In genomic region chr2:85830645-85831044, GRCh38 we compare ENCODE assay signal across 17 cellular contexts. TPM values are rescaled to one million over a fixed set of nuclear protein-coding genes. Genes with fewer than 3 reads are reported as not detected.
A peak's percentile ranks its signal among the peaks of the same experiment; 100 is the strongest.
DNase-seq lines count a peak whose midpoint lies in the region; ATAC-seq and TF ChIP-seq lines count a peak whose summit lies in the region.
"Had no signal": no experiment of that assay in that cellular context is flagged by ENCODE, and none has a peak within 500 bp of the region (broad histone marks: within the 10 kb centered on the region; RNA-seq: fewer than 3 reads in every experiment).

No MANE protein-coding gene starts in this region.

- POLR2A ChIA-PET in A673 (lab: Charles Lee; ENCODE audit: low non-redundant PET): no interaction called here

- no peak overlapping the region for H2AFZ ChIP-seq in OCI-LY1 (ENCODE audit: low read length)

- H3K36me3 ChIP-seq in A673 (ENCODE audit: insufficient read depth, low read length, poor library complexity, severe bottlenecking): no peaks in the 10 kb centered on the region
- H3K36me3 ChIP-seq in OCI-LY1 (ENCODE audit: insufficient read depth, low read length): no peaks in the 10 kb centered on the region
- H3K36me3 ChIP-seq in prostate gland: no peaks in the 10 kb centered on the region
- H3K36me3 ChIP-seq: right lobe of liver had no signal

- H3K4me1 ChIP-seq in A673 (ENCODE audit: insufficient read depth, low read length, poor library complexity, severe bottlenecking) (peaks cover 7% of the 10 kb centered on the region), OCI-LY1 (ENCODE audit: insufficient read depth, low read length, severe bottlenecking) (peaks cover 8% of the 10 kb centered on the region), prostate gland (replicated peaks) (no peaks in the 10 kb centered on the region)

- CTCF ChIA-PET in A673 (lab: Charles Lee): no interaction called here

- TF ChIP-seq CTCF in A673 (conservative IDR thresholded peaks at IDR 0.05; ENCODE audit: low read depth, low read length) (0 out of 2 replicates have a peak, but pooled peaks have one; percentile 26), OCI-LY1 (IDR thresholded peaks at IDR 0.05; ENCODE audit: low read length) (peak; percentile 36; the same call in 1 of the 2 replicates), choroid plexus epithelial cell (conservative IDR thresholded peaks at IDR 0.05; ENCODE audit: low read depth, low read length) (peak; percentile 35), prostate gland (IDR thresholded peaks at IDR 0.05) (no peak)

- H4K20me1 ChIP-seq in OCI-LY1 (ENCODE audit: insufficient read depth, low read length): no peaks in the 10 kb centered on the region

- no peaks in the 10 kb centered on the region for H3F3A ChIP-seq in OCI-LY1 (ENCODE audit: insufficient read depth, low read length)

- H3K4me3 ChIP-seq in A673 (ENCODE audit: low read depth, low read length, poor library complexity, severe bottlenecking) (no peak overlapping the region), OCI-LY1 (ENCODE audit: low read depth, low read length, poor library complexity, severe bottlenecking) (no peak overlapping the region), choroid plexus epithelial cell (ENCODE audit: low read depth, low read length) (no peak overlapping the region), prostate gland (no peak overlapping the region)
- H3K4me3 ChIP-seq: right lobe of liver, SK-N-MC had no signal

- no peaks in the 10 kb centered on the region for H3K79me2 ChIP-seq in OCI-LY1 (ENCODE audit: insufficient read depth, low read length)

- H3K9me3 ChIP-seq in A673 (ENCODE audit: low read depth, low read length, poor library complexity, severe bottlenecking) (no peaks in the 10 kb centered on the region), OCI-LY1 (ENCODE audit: low read length) (peaks cover 8% of the 10 kb centered on the region), prostate gland (no peaks in the 10 kb centered on the region)
- H3K9me3 ChIP-seq: right lobe of liver had no signal

- intact Hi-C loops in A673 (cut with micrococcal nuclease; ENCODE audit: unreplicated experiment): no loop called here
- intact Hi-C loops in prostate gland (cut with DNase I): no loop called here

- no peak overlapping the region for H3K9ac ChIP-seq in OCI-LY1 (ENCODE audit: low read length)

- no peaks in the 10 kb centered on the region for H3K9me2 ChIP-seq in OCI-LY1 (ENCODE audit: low read depth, low read length)

- no peak overlapping the region for H3K4me2 ChIP-seq in OCI-LY1 (ENCODE audit: low read length)

- WGBS in prostate gland: 96% methylated on average over 1 of the region's 1 CpG

- no peak for DNase-seq in A673 (ENCODE audit: low spot score)
- peak; percentile 33 for DNase-seq in ELR (ENCODE audit: low read depth)
- peak; percentile 25 for DNase-seq in choroid plexus epithelial cell (ENCODE audit: low read depth)
- DNase-seq in GM03348 (ENCODE audit: low spot score): no peak
- DNase-seq in HPDE6-E6E7 (ENCODE audit: extremely low spot score): no peak
- no peak for DNase-seq in prostate gland (ENCODE audit: low spot score)
- DNase-seq: GF-D8; left ventricle myocardium superior; NCI-H1930; NCI-H82; right lobe of liver; stimulated activated CD4-positive, alpha-beta T cell treated with anti-CD3 and anti-CD28 coated beads, Interleukin-4, amount 100 ng/mL, for 4 hours; stimulated activated naive CD4-positive, alpha-beta T cell treated with Interleukin-2 at 50 U/mL for 16 hours had no signal

- no peaks in the 10 kb centered on the region for H3K27me3 ChIP-seq in A673 (replicated peaks; ENCODE audit: insufficient read depth, low read depth, low read length, poor library complexity)
- no peaks in the 10 kb centered on the region for H3K27me3 ChIP-seq in OCI-LY1 (ENCODE audit: insufficient read depth, low read length)
- H3K27me3 ChIP-seq in prostate gland (replicated peaks; ENCODE audit: insufficient read depth): no peaks in the 10 kb centered on the region
- H3K27me3 ChIP-seq: right lobe of liver had no signal

- TF ChIP-seq POLR2A in prostate gland (IDR thresholded peaks at IDR 0.05): no peak

- no peak for ATAC-seq in GM19328 (IDR thresholded peaks at IDR 0.05; ENCODE audit: unreplicated experiment)
- ATAC-seq: activated T-helper 17 cell treated with anti-CD3 and anti-CD28 coated beads, Interleukin-2, amount 50 U/mL, for 72 hours; left ventricle myocardium superior had no signal

- BruUV-seq in A673 (replicated peaks; lab: Mats Ljungman, UMichigan): no TSS peak

- H3K27ac ChIP-seq in A673 (ENCODE audit: low read depth, low read length, poor library complexity, severe bottlenecking): no peak overlapping the region
- no peak overlapping the region for H3K27ac ChIP-seq in OCI-LY1 (ENCODE audit: low read depth, low read length, poor library complexity, severe bottlenecking)
- no peak overlapping the region for H3K27ac ChIP-seq in prostate gland
- H3K27ac ChIP-seq: right lobe of liver, SK-N-MC had no signal

RNA-seq across cellular contexts. Expression of gene ST3GAL5, which starts 58.1 kb away (rescaled TPM):
- total RNA-seq in A673 (2021): 25.3 and 27.1 TPM in 2 replicates
- total RNA-seq in prostate gland: 10 to 100 TPM; 24.7 to 38.6 TPM

Comparison
In these comparisons a context has a peak if more than half of its experiments do, and no peak if none do; other contexts are left out.
1. DNase-seq: peak in ELR (single experiment) and choroid plexus epithelial cell (single experiment); none in A673 (single experiment), GM03348 (single experiment), HPDE6-E6E7 (single experiment) and prostate gland (single experiment).
2. CTCF ChIP-seq: peak in A673 (single experiment), OCI-LY1 (single experiment) and choroid plexus epithelial cell (single experiment); none in prostate gland (0 of 4).